ENCODE assay signal across 11 cellular contexts in the genomic region with DNA sequence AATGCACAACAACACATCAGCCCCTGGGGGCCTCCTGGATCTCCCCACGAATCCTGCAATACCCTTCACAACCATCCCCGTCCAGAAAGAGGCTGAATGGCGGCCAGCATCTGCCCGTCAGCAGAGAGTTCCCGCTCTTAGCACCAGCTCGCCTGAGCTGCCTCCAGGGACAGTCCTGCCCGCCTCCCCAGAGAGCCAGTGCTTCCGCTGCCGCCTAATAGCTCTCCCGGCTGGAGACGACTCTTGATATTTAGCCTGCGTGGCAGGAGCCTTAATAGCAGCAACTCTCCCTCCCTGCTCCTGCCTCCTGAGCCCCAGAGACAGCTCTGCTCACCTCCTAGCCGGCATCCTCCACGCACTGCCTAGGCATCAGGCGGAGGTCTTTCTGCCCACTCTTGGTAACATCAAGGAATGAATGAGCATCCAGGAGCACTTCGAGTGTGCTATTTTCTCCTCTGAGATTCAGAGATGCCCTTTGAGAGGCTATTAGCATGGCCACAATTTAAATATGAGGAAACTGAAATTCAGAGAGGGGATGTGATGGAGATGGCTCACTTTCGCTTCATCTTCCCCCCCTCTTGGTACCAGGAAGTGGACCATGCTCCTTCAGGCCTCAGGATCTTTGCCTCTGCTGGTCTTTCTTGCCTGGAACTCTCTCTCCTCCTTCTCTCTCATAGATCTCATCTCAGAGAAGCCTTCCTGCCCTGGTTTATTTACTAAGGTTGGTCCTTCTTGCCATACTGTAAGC.
A peak's percentile ranks its signal among the peaks of the same experiment; 100 is the strongest.
DNase-seq lines count a peak whose midpoint lies in the region; ATAC-seq and TF ChIP-seq lines count a peak whose summit lies in the region.
"Had no signal": no experiment of that assay in that cellular context is flagged by ENCODE, and none has a peak within 500 bp of the region (broad histone marks: within the 10 kb centered on the region; RNA-seq: fewer than 3 reads in every experiment).

No MANE protein-coding gene starts in this region.

- H3K14ac ChIP-seq in trophoblast cell (ENCODE audit: low read length), result no peak overlapping the region

- H3K18ac ChIP-seq in trophoblast cell (ENCODE audit: low read length), result no peak overlapping the region

- H3K27ac ChIP-seq in neural progenitor cell, result no peak overlapping the region
- H3K27ac ChIP-seq in trophoblast cell (ENCODE audit: low read depth, low read length), result no peak overlapping the region
- H3K27ac ChIP-seq: right lobe of liver had no signal

- ATAC-seq in HG03354 (IDR thresholded peaks at IDR 0.05; ENCODE audit: poor library complexity, severe bottlenecking, unreplicated experiment), result no peak
- ATAC-seq: HepG2, right lobe of liver had no signal

- H3K9ac ChIP-seq in neural progenitor cell (no peak overlapping the region), trophoblast cell (ENCODE audit: low read length) (no peak overlapping the region)

- peaks cover 40% of the 10 kb centered on the region for H3F3A ChIP-seq in neural progenitor cell (ENCODE audit: low read depth)

- H4K91ac ChIP-seq in trophoblast cell (ENCODE audit: low read depth, low read length), result no peak overlapping the region

- no peaks in the 10 kb centered on the region for H3K9me3 Mint-ChIP-seq in activated naive CD8-positive, alpha-beta T cell treated with anti-CD3 and anti-CD28 coated beads for 36 hours
- no peaks in the 10 kb centered on the region for H3K9me3 Mint-ChIP-seq in neural progenitor cell

- H4K20me1 ChIP-seq in neural progenitor cell (ENCODE audit: low read depth), result peaks cover 66% of the 10 kb centered on the region

- TF ChIP-seq POLR2A in NB4 (IDR thresholded peaks at IDR 0.05; ENCODE audit: extremely low read depth, insufficient read length), result no peak

- WGBS in trophoblast cell (ENCODE audit: extremely low coverage, insufficient coverage, insufficient read length), result no CpG with 5 or more reads among the region's 17 CpGs

- no peak overlapping the region for H2BK5ac ChIP-seq in trophoblast cell (ENCODE audit: low read depth, low read length, poor library complexity)

- DNase-seq in NCI-H1092 treated with DMSO at 0.1 percent for 48 hours (lab: John Stamatoyannopoulos, UW) (peak; percentile 48), NCI-H1092 (lab: John Stamatoyannopoulos, UW) (no peak), NB4 (ENCODE audit: low read depth) (peak; percentile 78), neural progenitor cell (ENCODE audit: low spot score) (peak; percentile 31), cerebellum (ENCODE audit: low spot score) (no peak), trophoblast cell (no peak)
- no peak for DNase-seq in activated naive CD8-positive, alpha-beta T cell treated with anti-CD3 and anti-CD28 coated beads for 36 hours
- DNase-seq: foreskin melanocyte, right lobe of liver had no signal

- H2AK5ac ChIP-seq in trophoblast cell (ENCODE audit: low read length), result no peak overlapping the region

- H4K12ac ChIP-seq in trophoblast cell (ENCODE audit: low read depth, low read length), result no peak overlapping the region

- peaks cover 49% of the 10 kb centered on the region for H3K4me1 Mint-ChIP-seq in activated naive CD8-positive, alpha-beta T cell treated with anti-CD3 and anti-CD28 coated beads for 36 hours
- H3K4me1 Mint-ChIP-seq in neural progenitor cell, result peaks cover 64% of the 10 kb centered on the region

- TF ChIP-seq CTCF in NB4 (IDR thresholded peaks at IDR 0.05; ENCODE audit: low read depth, low read length) (no peak), neural progenitor cell (IDR thresholded peaks at IDR 0.05) (no peak)

- H3K23ac ChIP-seq in trophoblast cell (ENCODE audit: low read length), result no peak overlapping the region

- H3K27me3 Mint-ChIP-seq in activated naive CD8-positive, alpha-beta T cell treated with anti-CD3 and anti-CD28 coated beads for 36 hours, result no peaks in the 10 kb centered on the region
- H3K27me3 Mint-ChIP-seq in neural progenitor cell (ENCODE audit: insufficient read depth, low read depth), result peaks cover 7% of the 10 kb centered on the region

- H3K9me3 ChIP-seq in neural progenitor cell (ENCODE audit: low read depth) (no peaks in the 10 kb centered on the region), trophoblast cell (ENCODE audit: insufficient read depth, low read depth, low read length) (no peaks in the 10 kb centered on the region)
- H3K9me3 ChIP-seq: right lobe of liver had no signal

- H3K27me3 ChIP-seq in neural progenitor cell (no peaks in the 10 kb centered on the region), trophoblast cell (ENCODE audit: insufficient read depth, low read length) (no peaks in the 10 kb centered on the region)
- H3K27me3 ChIP-seq: right lobe of liver had no signal

- no peak overlapping the region for H3K4ac ChIP-seq in trophoblast cell (ENCODE audit: low read depth, low read length)

- no peak overlapping the region for H2BK120ac ChIP-seq in trophoblast cell (ENCODE audit: insufficient read depth, low read length, poor library complexity)

- H3K79me1 ChIP-seq in trophoblast cell (ENCODE audit: low read length), result peaks cover 10% of the 10 kb centered on the region

- H2BK12ac ChIP-seq in trophoblast cell (ENCODE audit: low read length), result no peak overlapping the region

- peak overlapping the region; percentile 21 for H3K4me3 ChIP-seq in NB4 (ENCODE audit: low read depth, low read length)
- no peak overlapping the region for H3K4me3 ChIP-seq in neural progenitor cell
- no peak overlapping the region for H3K4me3 ChIP-seq in trophoblast cell (ENCODE audit: low read depth, low read length)
- H3K4me3 ChIP-seq: right lobe of liver had no signal

- no peak overlapping the region for H4K8ac ChIP-seq in trophoblast cell (ENCODE audit: low read depth, low read length)

- H3K4me3 Mint-ChIP-seq in activated naive CD8-positive, alpha-beta T cell treated with anti-CD3 and anti-CD28 coated beads for 36 hours, result peak overlapping the region; percentile 68
- H3K4me3 Mint-ChIP-seq in neural progenitor cell, result peak overlapping the region; percentile 17

- H3K4me1 ChIP-seq in neural progenitor cell, result peaks cover 26% of the 10 kb centered on the region
- peaks cover 15 to 23% of the 10 kb centered on the region in 2 experiments for H3K4me1 ChIP-seq in trophoblast cell (ENCODE audit: control insufficient read depth in 1 of 2, insufficient read depth in 2 of 2, low read length in 2 of 2)

- H3K36me3 Mint-ChIP-seq in activated naive CD8-positive, alpha-beta T cell treated with anti-CD3 and anti-CD28 coated beads for 36 hours, result peaks cover 4% of the 10 kb centered on the region
- H3K36me3 Mint-ChIP-seq in neural progenitor cell, result peaks cover 3% of the 10 kb centered on the region

- no peak overlapping the region for H2AFZ ChIP-seq in neural progenitor cell (replicated peaks)
- no peak overlapping the region for H2AFZ ChIP-seq in trophoblast cell (ENCODE audit: insufficient read depth, low read length, poor library complexity)

- H3K4me2 ChIP-seq in neural progenitor cell (peak overlapping the region; percentile 38), trophoblast cell (ENCODE audit: low read length) (no peak overlapping the region)

- H3K36me3 ChIP-seq in neural progenitor cell (no peaks in the 10 kb centered on the region), trophoblast cell (ENCODE audit: control insufficient read depth in 1 of 2, insufficient read depth in 2 of 2, low read length in 2 of 2) (peaks cover 0 to 4% of the 10 kb centered on the region in 2 experiments)
- H3K36me3 ChIP-seq: right lobe of liver had no signal

- H3K79me2 ChIP-seq in neural progenitor cell (ENCODE audit: low read depth) (peaks cover 5% of the 10 kb centered on the region), trophoblast cell (ENCODE audit: control insufficient read depth, insufficient read depth, low read length, poor library complexity) (peaks cover 3% of the 10 kb centered on the region)

- peak overlapping the region; percentile 96 for H3K27ac Mint-ChIP-seq in activated naive CD8-positive, alpha-beta T cell treated with anti-CD3 and anti-CD28 coated beads for 36 hours
- peak overlapping the region; percentile 84 for H3K27ac Mint-ChIP-seq in neural progenitor cell

Comparison
In these comparisons a context has a peak if more than half of its experiments do, and no peak if none do; other contexts are left out.
1. DNase-seq: peak in NCI-H1092 treated with DMSO at 0.1 percent for 48 hours (single experiment), NB4 (single experiment) and neural progenitor cell (single experiment); none in NCI-H1092 (single experiment), activated naive CD8-positive, alpha-beta T cell treated with anti-CD3 and anti-CD28 coated beads for 36 hours (single experiment), cerebellum (single experiment) and trophoblast cell (0 of 2).